8 cellular contexts compared by ENCODE assay signal in the genomic region with DNA sequence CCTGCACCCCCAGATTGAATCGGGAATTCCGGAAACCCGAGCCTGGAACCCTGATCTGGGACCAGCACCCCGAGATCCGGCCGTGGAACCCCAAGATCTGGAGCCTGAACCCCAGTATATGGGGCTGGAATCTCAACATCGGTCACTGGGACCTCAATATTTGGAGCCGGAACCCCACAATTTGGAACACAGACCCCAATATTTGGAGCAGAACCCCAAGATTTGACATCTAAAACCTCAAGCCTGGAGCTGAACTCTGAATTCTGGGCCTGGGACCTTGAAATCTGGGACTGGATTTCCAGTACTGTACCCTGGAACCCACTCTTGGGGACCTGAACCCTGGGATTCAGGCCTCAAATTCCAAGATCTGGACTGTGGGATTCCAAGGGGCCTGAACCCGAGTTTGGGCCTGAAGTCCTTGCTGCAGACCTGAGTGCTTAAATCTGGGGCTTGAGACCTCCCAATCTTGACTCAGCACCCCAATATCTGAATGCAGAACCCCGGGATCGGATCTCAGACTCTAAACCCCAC. TPM values are rescaled to one million over a fixed set of nuclear protein-coding genes. Genes with fewer than 3 reads are reported as not detected.
DNase-seq lines count a peak whose midpoint lies in the region; ATAC-seq, FAIRE-seq and TF ChIP-seq lines count a peak whose summit lies in the region.

No MANE protein-coding gene starts in this region.

- peak overlapping the region; percentile 66 to 88 for H3K4me2 ChIP-seq in H1 (ENCODE audit: insufficient read depth in 1 of 2, low read depth in 2 of 2, low read length in 2 of 2)
- H3K4me2 ChIP-seq in neural progenitor cell = peak overlapping the region; percentile 92

- no peak overlapping the region for H4K91ac ChIP-seq in H1 (replicated peaks; ENCODE audit: insufficient read length, low read length)

- H3F3A ChIP-seq in neural progenitor cell (ENCODE audit: low read depth) = peaks cover 7% of the 10 kb centered on the region

- H2AK5ac ChIP-seq in H1 (ENCODE audit: low read depth, low read length) = no peak overlapping the region

- H3K14ac ChIP-seq in H1 (ENCODE audit: insufficient read length) = no peak overlapping the region

- H3K23ac ChIP-seq in H1 (ENCODE audit: insufficient read length) = no peak overlapping the region

- no peak overlapping the region for H2BK20ac ChIP-seq in H1 (ENCODE audit: low read length)

- CTCF ChIA-PET in CD4-positive, alpha-beta T cell (lab: Charles Lee) = interaction anchor here (0.9 to 1.6 kb wide), 2 partner anchors 22 to 54 kb away, joined by 3 to 6 read pairs; no protein-coding TSS in a partner anchor
- CTCF ChIA-PET in H1 (lab: Charles Lee; ENCODE audit: partially characterized antibody) = no interaction called here

- H3K36me3 ChIP-seq in H1 (ENCODE audit: control insufficient read depth in 2 of 4, insufficient read depth in 4 of 4, low read length in 3 of 4) (peaks cover 0 to 14% (median 0%) of the 10 kb centered on the region in 4 experiments; a peak in 1 of 8 replicates), neural progenitor cell (no peaks in the 10 kb centered on the region)

- no peak overlapping the region for H4K8ac ChIP-seq in H1 (ENCODE audit: extremely low read depth, insufficient read depth, low read length)

- peaks cover 2% of the 10 kb centered on the region; the same call in 1 of the 2 replicates for H3K79me1 ChIP-seq in H1 (ENCODE audit: low read depth, low read length)

- H3K79me2 ChIP-seq in H1 (ENCODE audit: control insufficient read depth in 1 of 2, insufficient read depth in 2 of 2, low read length in 2 of 2) = peaks cover 0 to 6% of the 10 kb centered on the region in 2 experiments; a peak in 1 of 4 replicates
- peaks cover 16% of the 10 kb centered on the region for H3K79me2 ChIP-seq in neural progenitor cell (ENCODE audit: low read depth)

- no peak for TF ChIP-seq CTCF in CD4-positive, alpha-beta T cell (IDR thresholded peaks at IDR 0.05)
- TF ChIP-seq CTCF in H1 (IDR thresholded peaks at IDR 0.05; ENCODE audit: control extremely low read depth in 1 of 3, insufficient read depth in 1 of 3, low read depth in 1 of 3, low read length in 3 of 3) = no peak
- TF ChIP-seq CTCF in neural progenitor cell (IDR thresholded peaks at IDR 0.05) = no peak

- FAIRE-seq in H1 (lab: Jason Lieb, UNC) = no peak
- no peak for FAIRE-seq in RCC 7860 (lab: Jason Lieb, UNC)

- no peaks in the 10 kb centered on the region for H3K27me3 Mint-ChIP-seq in CD4-positive, alpha-beta T cell
- peaks cover 4% of the 10 kb centered on the region for H3K27me3 Mint-ChIP-seq in neural progenitor cell (ENCODE audit: insufficient read depth, low read depth)

- H3K4me3 ChIP-seq in H1 (ENCODE audit: extremely low read depth in 1 of 4, insufficient read depth in 2 of 4, low read depth in 3 of 4, low read length in 4 of 4) (peak overlapping the region; percentile 63 to 96 (median 69)), neural progenitor cell (peak overlapping the region; percentile 99)

- no peaks in the 10 kb centered on the region for H3K27me3 ChIP-seq in CD4-positive, alpha-beta T cell (ENCODE audit: control insufficient read depth, insufficient read depth, low read length)
- no peaks in the 10 kb centered on the region; a peak in 1 of 7 replicates for H3K27me3 ChIP-seq in H1 (replicated peaks in 1 of 4; ENCODE audit: control insufficient read depth in 3 of 4, extremely low read depth in 1 of 4, insufficient read depth in 3 of 4, low read length in 3 of 4)
- H3K27me3 ChIP-seq in neural progenitor cell = no peaks in the 10 kb centered on the region

- H3K23me2 ChIP-seq in H1 (ENCODE audit: low read depth, low read length) = peaks cover 13% of the 10 kb centered on the region; the same call in 1 of the 2 replicates

- H2AFZ ChIP-seq in H1 (ENCODE audit: low read length) = no peak overlapping the region
- no peak overlapping the region for H2AFZ ChIP-seq in neural progenitor cell (replicated peaks)

- peak overlapping the region; percentile 41 for H3K27ac ChIP-seq in CD4-positive, alpha-beta T cell (ENCODE audit: low read depth, low read length)
- H3K27ac ChIP-seq in H1 (ENCODE audit: low read depth, low read length) (no peak overlapping the region), neural progenitor cell (no peak overlapping the region)

- peak overlapping the region; percentile 9 for H3K27ac Mint-ChIP-seq in CD4-positive, alpha-beta T cell
- H3K27ac Mint-ChIP-seq in neural progenitor cell = no peak overlapping the region

- ATAC-seq in CD4-positive, alpha-beta T cell (ENCODE audit: poor library complexity) = no peak
- ATAC-seq in left colon = no peak
- no peak for ATAC-seq in sciatic nerve

- H3K18ac ChIP-seq in H1 (ENCODE audit: extremely low read depth, low read length) = no peak overlapping the region; the same call in 1 of the 2 replicates

- H4K5ac ChIP-seq in H1 (ENCODE audit: insufficient read length, low read depth, low read length) = peak overlapping the region; percentile 25

- no peak overlapping the region for H2BK120ac ChIP-seq in H1 (replicated peaks; ENCODE audit: low read depth, low read length)

- POLR2A ChIA-PET in CD4-positive, alpha-beta T cell (lab: Charles Lee) = interaction anchor here (0.6 to 1.6 kb wide), 5 partner anchors 10 to 1843 kb away, joined by 3 to 5 read pairs (median 3); no protein-coding TSS in a partner anchor
- POLR2A ChIA-PET in H1 (lab: Charles Lee; ENCODE audit: partially characterized antibody) = interaction anchor here (1.2 kb wide), 1 partner anchor 10 kb away, joined by 3 read pairs; no protein-coding TSS in a partner anchor

- no peak overlapping the region for H2BK5ac ChIP-seq in H1 (ENCODE audit: low read depth, low read length)

- H3K36me3 Mint-ChIP-seq in CD4-positive, alpha-beta T cell (ENCODE audit: low read depth) = peaks cover 20% of the 10 kb centered on the region
- H3K36me3 Mint-ChIP-seq in neural progenitor cell = peaks cover 3% of the 10 kb centered on the region

- peak overlapping the region; percentile 90 for H3K4me3 Mint-ChIP-seq in CD4-positive, alpha-beta T cell
- peak overlapping the region; percentile 85 for H3K4me3 Mint-ChIP-seq in neural progenitor cell

- H3K9ac ChIP-seq in H1 (replicated peaks in 1 of 4; ENCODE audit: extremely low read depth in 1 of 4, low read depth in 3 of 4, low read length in 3 of 4) (peak overlapping the region in 1 of 4 experiments; percentile 70; a peak in 3 of 7 replicates), neural progenitor cell (peak overlapping the region; percentile 75)

- H2BK12ac ChIP-seq in H1 (ENCODE audit: low read depth, low read length) = no peak overlapping the region

- no peaks in the 10 kb centered on the region for H3K9me3 ChIP-seq in CD4-positive, alpha-beta T cell (ENCODE audit: control insufficient read depth, low read length)
- no peaks in the 10 kb centered on the region for H3K9me3 ChIP-seq in H1 (ENCODE audit: insufficient read depth in 2 of 2, low read depth in 1 of 2, low read length in 1 of 2)
- H3K9me3 ChIP-seq in neural progenitor cell (ENCODE audit: low read depth) = no peaks in the 10 kb centered on the region

- 35% methylated on average over 11 of the region's 11 CpGs; no CpG with 5 or more reads in 1 of the 2 experiments for WGBS in H1 (ENCODE audit: extremely low coverage in 1 of 2, insufficient coverage in 1 of 2, insufficient read length in 1 of 2, insufficient replicate concordance in 2 of 2, low coverage in 1 of 2, low lambda C conversion rate in 2 of 2, missing lambda C conversion rate in 1 of 2), 2 experiments

- intact Hi-C loops in CD4-positive, alpha-beta T cell (cut with DNase I, micrococcal nuclease) = loop anchor here in 1 of 2 experiments (1.0 to 10.0 kb wide), 2 partner anchors 162 to 189 kb away; a partner anchor contains a TSS
- intact Hi-C loops in left colon (cut with DNase I, micrococcal nuclease) (no loop called here), sciatic nerve (cut with DNase I) (no loop called here)

- H3K4ac ChIP-seq in H1 (replicated peaks; ENCODE audit: insufficient read length, low read depth, low read length) = no peak overlapping the region

- H3K4me1 ChIP-seq in H1 (replicated peaks in 1 of 4; ENCODE audit: control insufficient read depth in 3 of 4, insufficient read depth in 4 of 4, low read length in 3 of 4) = peaks cover 0 to 13% (median 3%) of the 10 kb centered on the region in 4 experiments; a peak in 4 of 7 replicates
- peaks cover 8% of the 10 kb centered on the region for H3K4me1 ChIP-seq in neural progenitor cell

- no peak for TF ChIP-seq RAD21 in H1 (IDR thresholded peaks at IDR 0.05 in 1 of 2, conservative IDR thresholded peaks at IDR 0.05 in 1 of 2; ENCODE audit: low read depth in 2 of 2, low read length in 2 of 2)

- H3K4me1 Mint-ChIP-seq in CD4-positive, alpha-beta T cell (ENCODE audit: low read depth) = peaks cover 43% of the 10 kb centered on the region
- peaks cover 29% of the 10 kb centered on the region for H3K4me1 Mint-ChIP-seq in neural progenitor cell

- TF ChIP-seq EP300 in H1 (IDR thresholded peaks at IDR 0.05; ENCODE audit: borderline replicate concordance in 1 of 2, low read depth in 2 of 2, low read length in 2 of 2) = no peak

- no peaks in the 10 kb centered on the region for H3K9me3 Mint-ChIP-seq in CD4-positive, alpha-beta T cell
- H3K9me3 Mint-ChIP-seq in neural progenitor cell = no peaks in the 10 kb centered on the region

- H4K20me1 ChIP-seq in H1 (replicated peaks in 1 of 2; ENCODE audit: control insufficient read depth in 1 of 2, insufficient read depth in 2 of 2, low read length in 2 of 2) (peaks cover 0 to 10% of the 10 kb centered on the region in 2 experiments), neural progenitor cell (ENCODE audit: low read depth) (peaks cover 25% of the 10 kb centered on the region)

- no peak overlapping the region for H3K56ac ChIP-seq in H1 (replicated peaks; ENCODE audit: insufficient read length, low read depth, low read length)

- no peak for TF ChIP-seq POLR2A in H1 (IDR thresholded peaks at IDR 0.05; ENCODE audit: control extremely low read depth in 1 of 2, low read depth in 2 of 2, low read length in 2 of 2)

- DNase-seq in CD4-positive, alpha-beta T cell = no peak
- peak; percentile 34 for DNase-seq in NCI-H69 (lab: John Stamatoyannopoulos, UW)
- DNase-seq in H1 (ENCODE audit: low read depth in 1 of 2, low spot score in 2 of 2) = no peak
- no peak for DNase-seq in neural progenitor cell (ENCODE audit: low spot score)
- DNase-seq in NCI-H2196 treated with DMSO at 0.1 percent for 48 hours (lab: John Stamatoyannopoulos, UW; ENCODE audit: unreplicated experiment) = no peak
- DNase-seq in RCC 7860 (ENCODE audit: low spot score) = no peak
- DNase-seq in left colon = no peak
- DNase-seq in sciatic nerve (ENCODE audit: low spot score) = no peak

- H2BK15ac ChIP-seq in H1 (ENCODE audit: low read length) = no peak overlapping the region

RNA-seq across cellular contexts. Expression of a gene that starts 0.6 kb away (rescaled TPM):
- total RNA-seq in CD4-positive, alpha-beta T cell = 1 to 10 TPM; 4.2 to 4.5 TPM
- 15.2 and 16.8 TPM in 2 replicates for total RNA-seq in H1 (2021; fragmentation: NEBNext Ultra II Directional; extraction: Animal tissue kit (Norgen Biotek cat#: 25700))
- polyA plus RNA-seq in H1 (2011; rRNA removed) = 4.6 and 8.0 TPM in 2 replicates
- 3.2 TPM for polyA plus RNA-seq in H1 (2011; cell fraction: cytosol; rRNA removed)
- 6.9 TPM for polyA plus RNA-seq in H1 (2011; cell fraction: nucleus; rRNA removed)
- polyA plus RNA-seq in H1 (2012, experiment 1 of 2) = 7.2 to 13.6 TPM (median 12.7 TPM) in 4 replicates
- polyA plus RNA-seq in H1 (2012, experiment 2 of 2) = 9.9 TPM
- 19.6 TPM for polyA plus RNA-seq in H1 (2013, experiment 1 of 2)
- 18.6 TPM for polyA plus RNA-seq in H1 (2013, experiment 2 of 2)
- polyA minus RNA-seq in H1 (2011; rRNA and poly(A)+ RNA removed) = 2.1 and 2.4 TPM in 2 replicates
- 7.6 TPM for polyA minus RNA-seq in H1 (2011; cell fraction: cytosol; rRNA and poly(A)+ RNA removed)
- 6.9 TPM for polyA minus RNA-seq in H1 (2011; cell fraction: nucleus; rRNA and poly(A)+ RNA removed)
- total RNA-seq in neural progenitor cell (ENCODE audit: low replicate concordance) (2.3 and 9.5 TPM in 2 replicates), left colon (10 to 100 TPM; 12.5 to 14.7 TPM), sciatic nerve (13.1 TPM)

RNA-seq across cellular contexts. Expression of a gene that starts 28.7 kb away (rescaled TPM):
- total RNA-seq in CD4-positive, alpha-beta T cell = 1 to 10 TPM; 6.0 to 7.6 TPM
- not detected in 2 replicates for total RNA-seq in H1 (2021; fragmentation: NEBNext Ultra II Directional; extraction: Animal tissue kit (Norgen Biotek cat#: 25700))
- polyA plus RNA-seq in H1 (2011; rRNA removed) = 0.18 and 0.19 TPM in 2 replicates
- 0.31 TPM for polyA plus RNA-seq in H1 (2011; cell fraction: cytosol; rRNA removed)
- not detected for polyA plus RNA-seq in H1 (2011; cell fraction: nucleus; rRNA removed)
- not detected in 4 replicates for polyA plus RNA-seq in H1 (2012, experiment 1 of 2)
- not detected for polyA plus RNA-seq in H1 (2012, experiment 2 of 2)
- polyA plus RNA-seq in H1 (2013, experiment 1 of 2) = not detected
- 0.17 TPM for polyA plus RNA-seq in H1 (2013, experiment 2 of 2)
- not detected in 2 replicates for polyA minus RNA-seq in H1 (2011; rRNA and poly(A)+ RNA removed)
- polyA minus RNA-seq in H1 (2011; cell fraction: cytosol; rRNA and poly(A)+ RNA removed) = not detected
- polyA minus RNA-seq in H1 (2011; cell fraction: nucleus; rRNA and poly(A)+ RNA removed) = not detected
- total RNA-seq in neural progenitor cell (ENCODE audit: low replicate concordance) = not detected in 2 replicates
- total RNA-seq in left colon = 10 to 100 TPM in 1 of 2 donors, 1 to 10 TPM in 1; 8.2 to 41.3 TPM
- 104 TPM for total RNA-seq in sciatic nerve

RNA-seq across cellular contexts. Expression of a gene that starts 34.5 kb away (rescaled TPM):
- 10 to 100 TPM; 72.4 to 78.6 TPM for total RNA-seq in CD4-positive, alpha-beta T cell
- total RNA-seq in H1 (2021; fragmentation: NEBNext Ultra II Directional; extraction: Animal tissue kit (Norgen Biotek cat#: 25700)) = 1.1 TPM in 1 of 2 replicates, not detected in the other
- 2.8 and 3.0 TPM in 2 replicates for polyA plus RNA-seq in H1 (2011; rRNA removed)
- 1.5 TPM for polyA plus RNA-seq in H1 (2011; cell fraction: cytosol; rRNA removed)
- 1.0 TPM for polyA plus RNA-seq in H1 (2011; cell fraction: nucleus; rRNA removed)
- polyA plus RNA-seq in H1 (2012, experiment 1 of 2) = 0.90 to 1.8 TPM (median 1.3 TPM) in 4 replicates
- polyA plus RNA-seq in H1 (2012, experiment 2 of 2) = 4.3 TPM
- polyA plus RNA-seq in H1 (2013, experiment 1 of 2) = 3.4 TPM
- polyA plus RNA-seq in H1 (2013, experiment 2 of 2) = 4.7 TPM
- polyA minus RNA-seq in H1 (2011; rRNA and poly(A)+ RNA removed) = 0.73 TPM in 1 of 2 replicates, not detected in the other
- not detected for polyA minus RNA-seq in H1 (2011; cell fraction: cytosol; rRNA and poly(A)+ RNA removed)
- not detected for polyA minus RNA-seq in H1 (2011; cell fraction: nucleus; rRNA and poly(A)+ RNA removed)
- total RNA-seq in neural progenitor cell (ENCODE audit: low replicate concordance) = not detected in 2 replicates
- 1 to 10 TPM; 1.0 to 6.1 TPM for total RNA-seq in left colon
- 14.3 TPM for total RNA-seq in sciatic nerve

RNA-seq across cellular contexts. Expression of a gene that starts 36.5 kb away (rescaled TPM):
- 10 to 100 TPM; 26.5 to 30.1 TPM for total RNA-seq in CD4-positive, alpha-beta T cell
- total RNA-seq in H1 (2021; fragmentation: NEBNext Ultra II Directional; extraction: Animal tissue kit (Norgen Biotek cat#: 25700)) = 12.0 and 13.2 TPM in 2 replicates
- 10.0 and 22.1 TPM in 2 replicates for polyA plus RNA-seq in H1 (2011; rRNA removed)
- polyA plus RNA-seq in H1 (2011; cell fraction: cytosol; rRNA removed) = 8.7 TPM
- 39.2 TPM for polyA plus RNA-seq in H1 (2011; cell fraction: nucleus; rRNA removed)
- 4.9 to 9.4 TPM (median 8.5 TPM) in 4 replicates for polyA plus RNA-seq in H1 (2012, experiment 1 of 2)
- 5.1 TPM for polyA plus RNA-seq in H1 (2012, experiment 2 of 2)
- polyA plus RNA-seq in H1 (2013, experiment 1 of 2) = 9.8 TPM
- polyA plus RNA-seq in H1 (2013, experiment 2 of 2) = 11.0 TPM
- 7.3 and 8.1 TPM in 2 replicates for polyA minus RNA-seq in H1 (2011; rRNA and poly(A)+ RNA removed)
- 5.7 TPM for polyA minus RNA-seq in H1 (2011; cell fraction: cytosol; rRNA and poly(A)+ RNA removed)
- 27.4 TPM for polyA minus RNA-seq in H1 (2011; cell fraction: nucleus; rRNA and poly(A)+ RNA removed)
- total RNA-seq in neural progenitor cell (ENCODE audit: low replicate concordance) (1.3 and 4.7 TPM in 2 replicates), left colon (10 to 100 TPM; 10.0 to 10.1 TPM), sciatic nerve (39.3 TPM)

RNA-seq across cellular contexts. Expression of a gene that starts 58.2 kb away (rescaled TPM):
- total RNA-seq in CD4-positive, alpha-beta T cell = 1 to 10 TPM; 4.3 to 5.4 TPM
- 16.0 and 16.8 TPM in 2 replicates for total RNA-seq in H1 (2021; fragmentation: NEBNext Ultra II Directional; extraction: Animal tissue kit (Norgen Biotek cat#: 25700))
- polyA plus RNA-seq in H1 (2011; rRNA removed) = 21.3 and 27.7 TPM in 2 replicates
- 26.1 TPM for polyA plus RNA-seq in H1 (2011; cell fraction: cytosol; rRNA removed)
- 19.7 TPM for polyA plus RNA-seq in H1 (2011; cell fraction: nucleus; rRNA removed)
- polyA plus RNA-seq in H1 (2012, experiment 1 of 2) = 15.8 to 17.6 TPM (median 15.9 TPM) in 4 replicates
- 19.8 TPM for polyA plus RNA-seq in H1 (2012, experiment 2 of 2)
- 18.5 TPM for polyA plus RNA-seq in H1 (2013, experiment 1 of 2)
- polyA plus RNA-seq in H1 (2013, experiment 2 of 2) = 17.2 TPM
- polyA minus RNA-seq in H1 (2011; rRNA and poly(A)+ RNA removed) = 3.2 and 3.3 TPM in 2 replicates
- 8.0 TPM for polyA minus RNA-seq in H1 (2011; cell fraction: cytosol; rRNA and poly(A)+ RNA removed)
- polyA minus RNA-seq in H1 (2011; cell fraction: nucleus; rRNA and poly(A)+ RNA removed) = 9.8 TPM
- 4.6 and 18.6 TPM in 2 replicates for total RNA-seq in neural progenitor cell (ENCODE audit: low replicate concordance)
- 10 to 100 TPM; 19.6 to 20.0 TPM for total RNA-seq in left colon
- total RNA-seq in sciatic nerve = 17.0 TPM
